In the genomic region with DNA sequence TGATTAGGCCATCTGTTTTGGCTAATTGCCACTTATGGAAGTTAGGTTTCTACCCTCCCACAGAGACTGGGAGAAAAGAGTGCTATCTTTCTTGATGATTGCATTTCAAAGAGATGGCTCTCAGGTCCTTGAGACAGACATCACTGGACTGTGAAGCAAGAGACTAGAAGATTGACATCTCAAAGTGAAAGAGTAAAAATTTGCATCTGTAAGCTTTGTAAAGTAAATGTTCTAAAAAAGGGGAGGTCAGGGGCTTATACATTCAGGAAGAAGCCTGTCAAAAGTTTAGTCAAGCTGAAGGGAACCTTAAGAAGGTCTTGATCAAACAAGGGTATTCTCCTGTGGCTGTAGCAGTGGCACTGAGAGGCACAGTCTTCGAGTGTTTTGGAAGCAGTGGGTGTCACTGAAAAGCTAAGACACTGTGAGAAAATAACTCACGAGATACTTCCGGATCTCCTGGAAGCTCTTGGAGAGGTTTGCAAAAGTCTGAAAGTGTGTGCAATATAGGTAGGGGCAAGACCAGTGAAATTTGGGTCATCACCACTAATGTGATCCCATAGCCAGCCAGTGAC, we compare ENCODE assay signal across 17 cellular contexts.
DNase-seq lines count a peak whose midpoint lies in the region; ATAC-seq lines count a peak whose summit lies in the region.
"Had no signal": no experiment of that assay in that cellular context is flagged by ENCODE, and none has a peak within 500 bp of the region (broad histone marks: within the 10 kb centered on the region; RNA-seq: fewer than 3 reads in every experiment).

No MANE protein-coding gene starts in this region.

- DNase-seq in epidermal melanocyte (ENCODE audit: insufficient read length, low spot score) (no peak), SW480 (ENCODE audit: low spot score) (no peak)
- DNase-seq: body of pancreas; CD4-positive, alpha-beta T cell; effector CD4-positive, alpha-beta T cell; foreskin keratinocyte; GDM1; islet precursor cell; NCI-H1436 treated with DMSO at 0.1 percent for 48 hours; NCI-H748 treated with DMSO at 0.1 percent for 48 hours; SHP77 treated with DMSO at 0.1 percent for 48 hours; stimulated activated CD4-positive, alpha-beta T cell treated with anti-CD3 and anti-CD28 coated beads, Interleukin-12 subunit alpha, Interleukin-12 subunit beta, amount 100 ng/mL, for 4 hours had no signal

- peak; percentile 68 for ATAC-seq in GM19035 (IDR thresholded peaks at IDR 0.05; ENCODE audit: unreplicated experiment)
- ATAC-seq in HG02571 (IDR thresholded peaks at IDR 0.05; ENCODE audit: unreplicated experiment): peak; percentile 78
- ATAC-seq in HG03442 (IDR thresholded peaks at IDR 0.05; ENCODE audit: unreplicated experiment): peak; percentile 49
- ATAC-seq in GM18517 (IDR thresholded peaks at IDR 0.05; ENCODE audit: unreplicated experiment): no peak
- no peak for ATAC-seq in HG03139 (IDR thresholded peaks at IDR 0.05; ENCODE audit: unreplicated experiment)
- ATAC-seq: body of pancreas, foreskin keratinocyte had no signal

Comparison
In these comparisons a context has a peak if more than half of its experiments do, and no peak if none do; other contexts are left out.
1. ATAC-seq: peak in GM19035 (single experiment), HG02571 (single experiment) and HG03442 (single experiment); none in GM18517 (single experiment) and HG03139 (single experiment).